In genomic region chr3:52288674-52289073, GRCh38 we compare ENCODE assay signal across 9 cellular contexts. TPM values are rescaled to one million over a fixed set of nuclear protein-coding genes. Genes with fewer than 3 reads are reported as not detected.
A peak's percentile ranks its signal among the peaks of the same experiment; 100 is the strongest.
DNase-seq lines count a peak whose midpoint lies in the region; ATAC-seq and TF ChIP-seq lines count a peak whose summit lies in the region.
"Had no signal": no experiment of that assay in that cellular context is flagged by ENCODE, and none has a peak within 500 bp of the region (broad histone marks: within the 10 kb centered on the region; RNA-seq: fewer than 3 reads in every experiment).

No MANE protein-coding gene starts in this region.

- peaks cover 9% of the 10 kb centered on the region for H3K36me3 Mint-ChIP-seq in memory B cell

- peak overlapping the region; percentile 99 for H3K27ac Mint-ChIP-seq in memory B cell

- DNase-seq in cardiac muscle cell (ENCODE audit: low read depth in 1 of 2, low spot score in 1 of 2): no peak
- DNase-seq in Right ventricle myocardium inferior (ENCODE audit: missing footprints): no peak
- DNase-seq in astrocyte of the cerebellum (ENCODE audit: low read depth): no peak
- DNase-seq in memory B cell (ENCODE audit: low spot score in 2 of 2): no peak
- no peak for DNase-seq in upper lobe of right lung
- DNase-seq in posterior vena cava (ENCODE audit: low spot score): no peak
- DNase-seq: GDM1 had no signal

- TF ChIP-seq CTCF in cardiac muscle cell (IDR thresholded peaks at IDR 0.05; ENCODE audit: low read depth, low read length) (no peak), astrocyte of the cerebellum (IDR thresholded peaks at IDR 0.05; ENCODE audit: low read depth, low read length, missing control alignments) (no peak), upper lobe of right lung (IDR thresholded peaks at IDR 0.05) (no peak)

- no peaks in the 10 kb centered on the region for H3K27me3 ChIP-seq in cardiac muscle cell
- no peaks in the 10 kb centered on the region for H3K27me3 ChIP-seq in upper lobe of right lung

- peaks cover 19% of the 10 kb centered on the region for H3K4me1 Mint-ChIP-seq in memory B cell

- H3K9me3 ChIP-seq in cardiac muscle cell (ENCODE audit: low read depth) (no peaks in the 10 kb centered on the region), upper lobe of right lung (no peaks in the 10 kb centered on the region)

- ATAC-seq in Right ventricle myocardium inferior: no peak
- ATAC-seq in memory B cell (ENCODE audit: low read depth): no peak
- ATAC-seq in upper lobe of right lung: no peak
- no peak for ATAC-seq in GM18498 (IDR thresholded peaks at IDR 0.05; ENCODE audit: unreplicated experiment)
- ATAC-seq in HG03432 (IDR thresholded peaks at IDR 0.05; ENCODE audit: unreplicated experiment): no peak

- intact Hi-C loops in Right ventricle myocardium inferior (cut with DNase I) (no loop called here), upper lobe of right lung (cut with DNase I) (no loop called here), posterior vena cava (cut with DNase I) (loop anchor here in 1 of 2 donors (5.0 kb wide), 1 partner anchor 51 kb away; the partner anchor contains the start of gene TWF2)

- H3K36me3 ChIP-seq in cardiac muscle cell: no peaks in the 10 kb centered on the region
- peaks cover 24% of the 10 kb centered on the region for H3K36me3 ChIP-seq in upper lobe of right lung

- in situ Hi-C loops in astrocyte of the cerebellum (cut with HindIII; ENCODE audit: low sequenced_read_pairs): no loop called here

- no peaks in the 10 kb centered on the region for H3K4me1 ChIP-seq in cardiac muscle cell (ENCODE audit: low read depth)
- peaks cover 14% of the 10 kb centered on the region for H3K4me1 ChIP-seq in upper lobe of right lung

- H3K27me3 Mint-ChIP-seq in memory B cell: no peaks in the 10 kb centered on the region

- H3K9me3 Mint-ChIP-seq in memory B cell: no peaks in the 10 kb centered on the region

- peak overlapping the region; percentile 98 for H3K4me3 Mint-ChIP-seq in memory B cell

- H3K27ac ChIP-seq in cardiac muscle cell (no peak overlapping the region), upper lobe of right lung (peak overlapping the region; percentile 100)

- peak overlapping the region; percentile 65 for H3K4me3 ChIP-seq in cardiac muscle cell
- peak overlapping the region; percentile 74 for H3K4me3 ChIP-seq in astrocyte of the cerebellum (ENCODE audit: low read depth, low read length)
- peak overlapping the region; percentile 93 for H3K4me3 ChIP-seq in upper lobe of right lung

RNA-seq across cellular contexts. Expression of gene GLYCTK, which starts 1.0 kb away (rescaled TPM):
- 6.9 and 11.5 TPM in 2 replicates for total RNA-seq in cardiac muscle cell
- polyA plus RNA-seq in cardiac muscle cell: 1.2 and 8.6 TPM in 2 replicates
- total RNA-seq in Right ventricle myocardium inferior: 5.2 TPM
- total RNA-seq in upper lobe of right lung: 11.5 TPM
- 1 to 10 TPM; 6.8 to 8.7 TPM for total RNA-seq in posterior vena cava

RNA-seq across cellular contexts. Expression of gene WDR82, which starts 10.2 kb away (rescaled TPM):
- total RNA-seq in cardiac muscle cell (30.7 and 36.6 TPM in 2 replicates), Right ventricle myocardium inferior (62.3 TPM), upper lobe of right lung (61.9 TPM), posterior vena cava (10 to 100 TPM; 58.4 to 72.6 TPM)
- polyA plus RNA-seq in cardiac muscle cell: 35.4 and 49.0 TPM in 2 replicates

RNA-seq across cellular contexts. Expression of gene DNAH1, which starts 27.4 kb away (rescaled TPM):
- total RNA-seq in cardiac muscle cell (3.2 and 3.6 TPM in 2 replicates), Right ventricle myocardium inferior (2.2 TPM), upper lobe of right lung (11.2 TPM), posterior vena cava (1 to 10 TPM; 7.2 to 9.4 TPM)
- polyA plus RNA-seq in cardiac muscle cell: 0.81 and 1.4 TPM in 2 replicates

RNA-seq across cellular contexts. Expression of gene PPM1M, which starts 43.1 kb away (rescaled TPM):
- 4.8 and 13.1 TPM in 2 replicates for total RNA-seq in cardiac muscle cell
- 10.7 and 16.1 TPM in 2 replicates for polyA plus RNA-seq in cardiac muscle cell
- total RNA-seq in Right ventricle myocardium inferior: 8.7 TPM
- total RNA-seq in upper lobe of right lung: 44.0 TPM
- 10 to 100 TPM; 21.1 to 28.8 TPM for total RNA-seq in posterior vena cava

RNA-seq across cellular contexts. Expression of gene TWF2, which starts 49.7 kb away (rescaled TPM):
- total RNA-seq in cardiac muscle cell (53.0 and 70.5 TPM in 2 replicates), Right ventricle myocardium inferior (120 TPM), upper lobe of right lung (50.4 TPM), posterior vena cava (10 to 100 TPM; 40.0 to 51.0 TPM)
- polyA plus RNA-seq in cardiac muscle cell: 42.3 and 43.6 TPM in 2 replicates
